In genomic region chr5:125961150-125961549, GRCh38 we compare ENCODE assay signal across 15 cellular contexts.
DNase-seq lines count a peak whose midpoint lies in the region; ATAC-seq, FAIRE-seq and TF ChIP-seq lines count a peak whose summit lies in the region.
"Had no signal": no experiment of that assay in that cellular context is flagged by ENCODE, and none has a peak within 500 bp of the region (broad histone marks: within the 10 kb centered on the region; RNA-seq: fewer than 3 reads in every experiment).

No MANE protein-coding gene starts in this region.

- intact Hi-C loops in heart right ventricle (cut with DNase I), result no loop called here

- H3K9me3 ChIP-seq in BLaER1, result peaks cover 5% of the 10 kb centered on the region; the same call in 1 of the 2 replicates
- no peaks in the 10 kb centered on the region for H3K9me3 ChIP-seq in heart right ventricle
- H3K9me3 ChIP-seq: upper lobe of left lung had no signal

- no peak overlapping the region for H3K4me3 ChIP-seq in BLaER1
- H3K4me3 ChIP-seq in heart right ventricle, result no peak overlapping the region
- H3K4me3 ChIP-seq: upper lobe of left lung had no signal

- ATAC-seq in HG02759 (IDR thresholded peaks at IDR 0.05; ENCODE audit: unreplicated experiment), result peak; percentile 99
- peak; percentile 99 for ATAC-seq in HG03521 (IDR thresholded peaks at IDR 0.05; ENCODE audit: unreplicated experiment)
- no peak for ATAC-seq in heart right ventricle

- TF ChIP-seq CTCF in heart right ventricle (IDR thresholded peaks at IDR 0.05), result no peak

- WGBS in heart right ventricle, 2 donors, result 86 to 89% methylated on average over 1 of the region's 1 CpG

- H3K36me3 ChIP-seq in BLaER1, result no peaks in the 10 kb centered on the region
- no peaks in the 10 kb centered on the region for H3K36me3 ChIP-seq in heart right ventricle
- H3K36me3 ChIP-seq: upper lobe of left lung had no signal

- H3K27ac ChIP-seq in BLaER1 (no peak overlapping the region), heart right ventricle (no peak overlapping the region)
- H3K27ac ChIP-seq: upper lobe of left lung had no signal

- H4K20me1 ChIP-seq in BLaER1, result no peaks in the 10 kb centered on the region

- H3K9ac ChIP-seq in BLaER1, result no peak overlapping the region

- H3K4me1 ChIP-seq in BLaER1 (peaks cover 11% of the 10 kb centered on the region), heart right ventricle (no peaks in the 10 kb centered on the region)
- H3K4me1 ChIP-seq: upper lobe of left lung had no signal

- peak overlapping the region; percentile 23 for H3K4me2 ChIP-seq in BLaER1

- FAIRE-seq in GM19239 (lab: Jason Lieb, UNC), result peak; percentile 80
- FAIRE-seq: TTC549 had no signal

- no peaks in the 10 kb centered on the region for H3K27me3 ChIP-seq in BLaER1
- H3K27me3 ChIP-seq in heart right ventricle, result no peaks in the 10 kb centered on the region
- H3K27me3 ChIP-seq: upper lobe of left lung had no signal

- DNase-seq in GM19239 (ENCODE audit: insufficient read length, low spot score) (peak; percentile 5), heart right ventricle (no peak), cortex of kidney (lab: John Stamatoyannopoulos, UW) (no peak), NCI-H2171 (lab: John Stamatoyannopoulos, UW) (no peak), hypothalamus (lab: John Stamatoyannopoulos, UW) (no peak)
- DNase-seq: activated gamma-delta T cell; immature natural killer cell; IMR-90; NCI-H69; stimulated activated CD4-positive, alpha-beta T cell treated with anti-CD3 and anti-CD28 coated beads, Interleukin-4, amount 100 ng/mL, for 1 hour; upper lobe of left lung had no signal

Comparison
In these comparisons a context has a peak if more than half of its experiments do, and no peak if none do; other contexts are left out.
1. ATAC-seq: peak in HG02759 (single experiment) and HG03521 (single experiment); none in heart right ventricle (0 of 8).